Comparison of ENCODE assay signal across 1 cellular context in the genomic region with DNA sequence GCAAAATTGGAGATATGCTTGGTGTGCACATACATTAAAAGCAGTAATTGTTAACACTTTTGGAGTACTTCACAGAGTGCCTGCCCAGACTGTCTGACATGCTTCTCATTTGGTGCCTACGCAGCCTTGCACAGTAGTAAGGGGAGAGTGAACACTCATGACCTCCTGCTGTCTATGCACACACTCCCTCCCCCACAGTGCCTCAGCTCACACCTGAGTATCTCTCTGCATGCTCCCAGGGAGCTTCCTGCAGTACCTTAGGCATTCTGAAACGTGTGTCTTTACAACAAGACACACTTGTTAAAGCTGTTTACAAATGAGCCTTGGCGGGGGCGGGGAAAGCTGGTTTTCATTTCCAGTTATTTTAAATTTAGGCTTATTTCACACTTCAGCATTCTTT.
TF ChIP-seq lines count a peak whose summit lies in the region.

No MANE protein-coding gene starts in this region.

TF ChIP-seq in HepG2, 621 proteins besides CTCF, POLR2A, EP300 and RAD21:
- TF ChIP-seq, protein P1, sequence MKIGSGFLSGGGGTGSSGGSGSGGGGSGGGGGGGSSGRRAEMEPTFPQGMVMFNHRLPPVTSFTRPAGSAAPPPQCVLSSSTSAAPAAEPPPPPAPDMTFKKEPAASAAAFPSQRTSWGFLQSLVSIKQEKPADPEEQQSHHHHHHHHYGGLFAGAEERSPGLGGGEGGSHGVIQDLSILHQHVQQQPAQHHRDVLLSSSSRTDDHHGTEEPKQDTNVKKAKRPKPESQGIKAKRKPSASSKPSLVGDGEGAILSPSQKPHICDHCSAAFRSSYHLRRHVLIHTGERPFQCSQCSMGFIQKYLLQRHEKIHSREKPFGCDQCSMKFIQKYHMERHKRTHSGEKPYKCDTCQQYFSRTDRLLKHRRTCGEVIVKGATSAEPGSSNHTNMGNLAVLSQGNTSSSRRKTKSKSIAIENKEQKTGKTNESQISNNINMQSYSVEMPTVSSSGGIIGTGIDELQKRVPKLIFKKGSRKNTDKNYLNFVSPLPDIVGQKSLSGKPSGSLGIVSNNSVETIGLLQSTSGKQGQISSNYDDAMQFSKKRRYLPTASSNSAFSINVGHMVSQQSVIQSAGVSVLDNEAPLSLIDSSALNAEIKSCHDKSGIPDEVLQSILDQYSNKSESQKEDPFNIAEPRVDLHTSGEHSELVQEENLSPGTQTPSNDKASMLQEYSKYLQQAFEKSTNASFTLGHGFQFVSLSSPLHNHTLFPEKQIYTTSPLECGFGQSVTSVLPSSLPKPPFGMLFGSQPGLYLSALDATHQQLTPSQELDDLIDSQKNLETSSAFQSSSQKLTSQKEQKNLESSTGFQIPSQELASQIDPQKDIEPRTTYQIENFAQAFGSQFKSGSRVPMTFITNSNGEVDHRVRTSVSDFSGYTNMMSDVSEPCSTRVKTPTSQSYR (CRISPR knock-in tag; IDR thresholded peaks at IDR 0.05; ENCODE audit: borderline replicate concordance) = peak; percentile 42; the same call in 1 of the 2 replicates
- no peak for TF ChIP-seq ZNF101 (CRISPR knock-in tag; IDR thresholded peaks at IDR 0.05; ENCODE audit: borderline replicate concordance, low read depth)
